Comparison of ENCODE assay signal across 18 cellular contexts in the genomic region with DNA sequence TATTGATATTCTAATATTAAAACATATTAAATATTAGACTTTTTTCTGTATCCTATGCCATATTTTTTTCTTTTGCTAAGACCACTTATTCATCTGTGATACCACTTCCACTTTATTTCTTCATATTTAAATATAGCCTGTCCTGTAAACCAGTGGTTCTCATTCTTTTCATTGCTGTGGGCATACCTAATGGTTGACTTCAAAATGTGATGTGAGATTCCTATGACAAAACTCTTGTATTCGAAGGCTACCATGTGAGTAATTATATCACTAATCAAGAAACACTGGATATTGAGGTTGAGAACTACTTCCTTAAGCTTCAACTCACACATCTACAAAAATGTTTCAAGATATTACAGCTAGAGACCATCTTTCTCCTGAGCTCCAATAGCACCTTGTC.
"Had no signal": no experiment of that assay in that cellular context is flagged by ENCODE, and none has a peak within 500 bp of the region (broad histone marks: within the 10 kb centered on the region; RNA-seq: fewer than 3 reads in every experiment).

No MANE protein-coding gene starts in this region.

- H3K27me3 ChIP-seq: ascending aorta, gastroesophageal sphincter, suprapubic skin, upper lobe of left lung had no signal

- H3K27ac ChIP-seq: ascending aorta, coronary artery, gastroesophageal sphincter, left ventricle myocardium inferior, suprapubic skin, upper lobe of left lung had no signal

- ATAC-seq: activated CD4-positive, CD25-positive, alpha-beta regulatory T cell treated with anti-CD3 and anti-CD28 coated beads, Interleukin-2, amount 50 U/mL, for 24 hours; activated T-cell treated with anti-CD3 and anti-CD28 coated beads, Interleukin-2, amount 50 U/mL, for 4 hours; gastroesophageal sphincter; sciatic nerve; stimulated activated naive CD8-positive, alpha-beta T cell treated with anti-CD3 and anti-CD28 coated beads, Interleukin-15, Interleukin-2, amounts not matched to agents 100 U/mL and 50 U/mL, for 24 hours had no signal

- H3K27me3 Mint-ChIP-seq: activated naive CD8-positive, alpha-beta T cell treated with anti-CD3 and anti-CD28 coated beads for 36 hours had no signal

- DNase-seq: activated CD4-positive, alpha-beta T cell treated with anti-CD3 and anti-CD28 coated beads, Interleukin-2, amount 50 U/mL, for 4 hours; activated gamma-delta T cell treated with Interleukin-2 at 50 U/mL for 16 hours; activated naive CD8-positive, alpha-beta T cell treated with anti-CD3 and anti-CD28 coated beads for 36 hours; activated T-cell treated with anti-CD3 and anti-CD28 coated beads, Interleukin-2, amount 50 U/mL, for 4 hours; caudate nucleus; effector CD8-positive, alpha-beta T cell; left ventricle myocardium inferior; mesenchymal stem cell; stimulated activated CD4-positive, alpha-beta T cell treated with anti-CD3 and anti-CD28 coated beads, Interleukin-12 subunit alpha, Interleukin-12 subunit beta, amount 100 ng/mL, for 4 hours; stimulated activated naive CD8-positive, alpha-beta T cell treated with anti-CD3 and anti-CD28 coated beads, Interleukin-15, Interleukin-2, amounts not matched to agents 100 U/mL and 50 U/mL, for 24 hours; upper lobe of left lung had no signal

- H3K9me3 ChIP-seq: ascending aorta, gastroesophageal sphincter, left ventricle myocardium inferior, suprapubic skin, upper lobe of left lung had no signal

- H3K4me3 ChIP-seq: ascending aorta, coronary artery, gastroesophageal sphincter, left ventricle myocardium inferior, suprapubic skin, upper lobe of left lung had no signal

- H3K27ac Mint-ChIP-seq: activated naive CD8-positive, alpha-beta T cell treated with anti-CD3 and anti-CD28 coated beads for 36 hours had no signal

- FAIRE-seq: keratinocyte had no signal

- H3K4me3 Mint-ChIP-seq: activated naive CD8-positive, alpha-beta T cell treated with anti-CD3 and anti-CD28 coated beads for 36 hours; activated T-cell treated with anti-CD3 and anti-CD28 coated beads, Interleukin-2, amount 50 U/mL, for 4 hours had no signal

- H3K9me3 Mint-ChIP-seq: activated naive CD8-positive, alpha-beta T cell treated with anti-CD3 and anti-CD28 coated beads for 36 hours; activated T-cell treated with anti-CD3 and anti-CD28 coated beads, Interleukin-2, amount 50 U/mL, for 4 hours had no signal
